In genomic region chr10:6269953-6270867, GRCh38 we compare ENCODE assay signal across 1 cellular context.
TF ChIP-seq lines count a peak whose summit lies in the region.

No MANE protein-coding gene starts in this region.

TF ChIP-seq in GM12878, 131 proteins besides CTCF, POLR2A, EP300 and RAD21 (continued from another document and continues in another):
- TF ChIP-seq CUX1 (IDR thresholded peaks at IDR 0.05; ENCODE audit: insufficient replicate concordance, low read depth, low read length) (no peak), NFIC (IDR thresholded peaks at IDR 0.05; ENCODE audit: low read depth, low read length) (peak; percentile 89), SUZ12 (IDR thresholded peaks at IDR 0.05; ENCODE audit: unreplicated experiment) (no peak), RBBP5 (conservative IDR thresholded peaks at IDR 0.05) (no peak), BCLAF1 (IDR thresholded peaks at IDR 0.05) (no peak), RAD51 (IDR thresholded peaks at IDR 0.05) (no peak; the same call in none of the 2 replicates), SREBF2 (IDR thresholded peaks at IDR 0.05; ENCODE audit: low read length) (no peak), CHD1 (IDR thresholded peaks at IDR 0.05; ENCODE audit: low read depth, low read length) (no peak), MYC (IDR thresholded peaks at IDR 0.05; ENCODE audit: insufficient read depth, insufficient read length, insufficient replicate concordance, low read length, severe bottlenecking) (no peak), TARDBP (IDR thresholded peaks at IDR 0.05; ENCODE audit: borderline replicate concordance) (no peak), EGR1 (IDR thresholded peaks at IDR 0.05; ENCODE audit: borderline replicate concordance in 1 of 2, low read depth in 2 of 2, low read length in 2 of 2) (no peak), MEF2A (IDR thresholded peaks at IDR 0.05; ENCODE audit: insufficient read depth, low read depth, low read length) (0 out of 2 replicates have a peak, but pooled peaks have one; percentile 24), MYB (IDR thresholded peaks at IDR 0.05; ENCODE audit: borderline replicate concordance, low read depth, low read length) (no peak), CBX5 (IDR thresholded peaks at IDR 0.05; ENCODE audit: low read depth) (peak; percentile 62; the same call in 1 of the 2 replicates), TAF1 (IDR thresholded peaks at IDR 0.05; ENCODE audit: borderline replicate concordance, low read depth, low read length) (no peak), NR2C2 (IDR thresholded peaks at IDR 0.05; ENCODE audit: borderline replicate concordance, control insufficient read depth, insufficient read length, low read depth) (no peak), IKZF2 (IDR thresholded peaks at IDR 0.05) (peak; percentile 97 to 98), MXI1 (IDR thresholded peaks at IDR 0.05; ENCODE audit: low read depth, low read length) (peak; percentile 80), HCFC1 (IDR thresholded peaks at IDR 0.05; ENCODE audit: low read length) (no peak), ZBTB40 (IDR thresholded peaks at IDR 0.05; ENCODE audit: borderline replicate concordance) (0 out of 2 replicates have a peak, but pooled peaks have one; percentile 17), PAX5 (IDR thresholded peaks at IDR 0.05; ENCODE audit: borderline replicate concordance, low read depth, low read length) (peak; percentile 95), HDAC2 (IDR thresholded peaks at IDR 0.05) (no peak), KLF5 (IDR thresholded peaks at IDR 0.05; ENCODE audit: partially characterized antibody) (peak; percentile 92), WRNIP1 (IDR thresholded peaks at IDR 0.05; ENCODE audit: borderline replicate concordance, low read depth, low read length) (no peak), ZNF207 (IDR thresholded peaks at IDR 0.05; ENCODE audit: borderline replicate concordance) (no peak), NR2C1 (IDR thresholded peaks at IDR 0.05) (peak; percentile 80), RB1 (IDR thresholded peaks at IDR 0.05; ENCODE audit: borderline replicate concordance) (no peak), POLR2AphosphoS5 (IDR thresholded peaks at IDR 0.05; ENCODE audit: low read length) (no peak), E4F1 (IDR thresholded peaks at IDR 0.05; ENCODE audit: borderline replicate concordance, partially characterized antibody) (no peak)
- TF ChIP-seq, protein P1, sequence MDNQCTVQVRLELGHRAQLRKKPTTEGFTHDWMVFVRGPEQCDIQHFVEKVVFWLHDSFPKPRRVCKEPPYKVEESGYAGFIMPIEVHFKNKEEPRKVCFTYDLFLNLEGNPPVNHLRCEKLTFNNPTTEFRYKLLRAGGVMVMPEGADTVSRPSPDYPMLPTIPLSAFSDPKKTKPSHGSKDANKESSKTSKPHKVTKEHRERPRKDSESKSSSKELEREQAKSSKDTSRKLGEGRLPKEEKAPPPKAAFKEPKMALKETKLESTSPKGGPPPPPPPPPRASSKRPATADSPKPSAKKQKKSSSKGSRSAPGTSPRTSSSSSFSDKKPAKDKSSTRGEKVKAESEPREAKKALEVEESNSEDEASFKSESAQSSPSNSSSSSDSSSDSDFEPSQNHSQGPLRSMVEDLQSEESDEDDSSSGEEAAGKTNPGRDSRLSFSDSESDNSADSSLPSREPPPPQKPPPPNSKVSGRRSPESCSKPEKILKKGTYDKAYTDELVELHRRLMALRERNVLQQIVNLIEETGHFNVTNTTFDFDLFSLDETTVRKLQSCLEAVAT (IDR thresholded peaks at IDR 0.05) = peak; percentile 87
- TF ChIP-seq, protein P2, sequence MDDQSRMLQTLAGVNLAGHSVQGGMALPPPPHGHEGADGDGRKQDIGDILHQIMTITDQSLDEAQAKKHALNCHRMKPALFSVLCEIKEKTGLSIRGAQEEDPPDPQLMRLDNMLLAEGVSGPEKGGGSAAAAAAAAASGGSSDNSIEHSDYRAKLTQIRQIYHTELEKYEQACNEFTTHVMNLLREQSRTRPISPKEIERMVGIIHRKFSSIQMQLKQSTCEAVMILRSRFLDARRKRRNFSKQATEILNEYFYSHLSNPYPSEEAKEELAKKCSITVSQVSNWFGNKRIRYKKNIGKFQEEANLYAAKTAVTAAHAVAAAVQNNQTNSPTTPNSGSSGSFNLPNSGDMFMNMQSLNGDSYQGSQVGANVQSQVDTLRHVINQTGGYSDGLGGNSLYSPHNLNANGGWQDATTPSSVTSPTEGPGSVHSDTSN (IDR thresholded peaks at IDR 0.05; ENCODE audit: insufficient replicate concordance, low read depth, low read length) = no peak
- TF ChIP-seq, protein P3, sequence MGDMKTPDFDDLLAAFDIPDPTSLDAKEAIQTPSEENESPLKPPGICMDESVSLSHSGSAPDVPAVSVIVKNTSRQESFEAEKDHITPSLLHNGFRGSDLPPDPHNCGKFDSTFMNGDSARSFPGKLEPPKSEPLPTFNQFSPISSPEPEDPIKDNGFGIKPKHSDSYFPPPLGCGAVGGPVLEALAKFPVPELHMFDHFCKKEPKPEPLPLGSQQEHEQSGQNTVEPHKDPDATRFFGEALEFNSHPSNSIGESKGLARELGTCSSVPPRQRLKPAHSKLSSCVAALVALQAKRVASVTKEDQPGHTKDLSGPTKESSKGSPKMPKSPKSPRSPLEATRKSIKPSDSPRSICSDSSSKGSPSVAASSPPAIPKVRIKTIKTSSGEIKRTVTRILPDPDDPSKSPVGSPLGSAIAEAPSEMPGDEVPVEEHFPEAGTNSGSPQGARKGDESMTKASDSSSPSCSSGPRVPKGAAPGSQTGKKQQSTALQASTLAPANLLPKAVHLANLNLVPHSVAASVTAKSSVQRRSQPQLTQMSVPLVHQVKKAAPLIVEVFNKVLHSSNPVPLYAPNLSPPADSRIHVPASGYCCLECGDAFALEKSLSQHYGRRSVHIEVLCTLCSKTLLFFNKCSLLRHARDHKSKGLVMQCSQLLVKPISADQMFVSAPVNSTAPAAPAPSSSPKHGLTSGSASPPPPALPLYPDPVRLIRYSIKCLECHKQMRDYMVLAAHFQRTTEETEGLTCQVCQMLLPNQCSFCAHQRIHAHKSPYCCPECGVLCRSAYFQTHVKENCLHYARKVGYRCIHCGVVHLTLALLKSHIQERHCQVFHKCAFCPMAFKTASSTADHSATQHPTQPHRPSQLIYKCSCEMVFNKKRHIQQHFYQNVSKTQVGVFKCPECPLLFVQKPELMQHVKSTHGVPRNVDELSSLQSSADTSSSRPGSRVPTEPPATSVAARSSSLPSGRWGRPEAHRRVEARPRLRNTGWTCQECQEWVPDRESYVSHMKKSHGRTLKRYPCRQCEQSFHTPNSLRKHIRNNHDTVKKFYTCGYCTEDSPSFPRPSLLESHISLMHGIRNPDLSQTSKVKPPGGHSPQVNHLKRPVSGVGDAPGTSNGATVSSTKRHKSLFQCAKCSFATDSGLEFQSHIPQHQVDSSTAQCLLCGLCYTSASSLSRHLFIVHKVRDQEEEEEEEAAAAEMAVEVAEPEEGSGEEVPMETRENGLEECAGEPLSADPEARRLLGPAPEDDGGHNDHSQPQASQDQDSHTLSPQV (IDR thresholded peaks at IDR 0.05) = peak; percentile 83
- TF ChIP-seq, protein P4, sequence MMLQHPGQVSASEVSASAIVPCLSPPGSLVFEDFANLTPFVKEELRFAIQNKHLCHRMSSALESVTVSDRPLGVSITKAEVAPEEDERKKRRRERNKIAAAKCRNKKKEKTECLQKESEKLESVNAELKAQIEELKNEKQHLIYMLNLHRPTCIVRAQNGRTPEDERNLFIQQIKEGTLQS (IDR thresholded peaks at IDR 0.05; ENCODE audit: borderline replicate concordance, extremely low read depth, low read depth, low read length) = no peak
